ENCODE assay signal across 1 cellular context in the genomic region with DNA sequence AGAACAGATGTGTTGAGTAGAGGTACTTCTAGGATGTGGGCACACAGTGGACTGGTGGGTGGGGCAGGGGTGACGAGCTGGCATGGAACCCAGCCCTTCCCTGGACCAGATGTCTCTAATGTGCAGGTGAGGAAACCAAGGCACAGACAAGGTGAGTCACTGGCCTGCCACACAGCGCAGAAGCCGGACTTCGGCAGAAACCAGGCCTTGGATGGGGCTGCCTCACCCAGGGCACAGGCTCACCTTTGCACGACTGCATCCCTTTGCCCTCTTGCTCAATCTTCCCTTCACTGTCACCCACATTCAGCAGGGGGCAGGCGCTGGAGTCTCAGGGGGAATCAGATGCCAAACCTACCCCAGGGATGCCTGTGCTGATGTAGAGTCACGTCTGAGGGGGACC.
TF ChIP-seq lines count a peak whose summit lies in the region.

No MANE protein-coding gene starts in this region.

TF ChIP-seq in HepG2, 621 proteins besides CTCF, POLR2A, EP300 and RAD21 (continued from another document):
- TF ChIP-seq TFE3 (CRISPR knock-in tag; IDR thresholded peaks at IDR 0.05): no peak
- no peak for TF ChIP-seq ZNF776 (CRISPR knock-in tag; IDR thresholded peaks at IDR 0.05)
- peak; percentile 47 for TF ChIP-seq ZEB1 (IDR thresholded peaks at IDR 0.05; ENCODE audit: insufficient replicate concordance, low read depth)
- no peak for TF ChIP-seq POLR2G (IDR thresholded peaks at IDR 0.05; ENCODE audit: low read depth, low read length)
- no peak for TF ChIP-seq MLXIP (CRISPR knock-in tag; IDR thresholded peaks at IDR 0.05; ENCODE audit: borderline replicate concordance)
- no peak for TF ChIP-seq ZSCAN12 (CRISPR knock-in tag; IDR thresholded peaks at IDR 0.05)
- TF ChIP-seq PRPF4 (IDR thresholded peaks at IDR 0.05; ENCODE audit: low read depth, low read length, poor library complexity, severe bottlenecking): no peak
- TF ChIP-seq TBL1XR1 (IDR thresholded peaks at IDR 0.05; ENCODE audit: borderline replicate concordance, low read length, partially characterized antibody): no peak
- no peak for TF ChIP-seq ZNF660 (CRISPR knock-in tag; IDR thresholded peaks at IDR 0.05; ENCODE audit: borderline replicate concordance, low read depth)
- TF ChIP-seq CEBPG (CRISPR knock-in tag; IDR thresholded peaks at IDR 0.05): peak; percentile 91
- TF ChIP-seq, protein P1, sequence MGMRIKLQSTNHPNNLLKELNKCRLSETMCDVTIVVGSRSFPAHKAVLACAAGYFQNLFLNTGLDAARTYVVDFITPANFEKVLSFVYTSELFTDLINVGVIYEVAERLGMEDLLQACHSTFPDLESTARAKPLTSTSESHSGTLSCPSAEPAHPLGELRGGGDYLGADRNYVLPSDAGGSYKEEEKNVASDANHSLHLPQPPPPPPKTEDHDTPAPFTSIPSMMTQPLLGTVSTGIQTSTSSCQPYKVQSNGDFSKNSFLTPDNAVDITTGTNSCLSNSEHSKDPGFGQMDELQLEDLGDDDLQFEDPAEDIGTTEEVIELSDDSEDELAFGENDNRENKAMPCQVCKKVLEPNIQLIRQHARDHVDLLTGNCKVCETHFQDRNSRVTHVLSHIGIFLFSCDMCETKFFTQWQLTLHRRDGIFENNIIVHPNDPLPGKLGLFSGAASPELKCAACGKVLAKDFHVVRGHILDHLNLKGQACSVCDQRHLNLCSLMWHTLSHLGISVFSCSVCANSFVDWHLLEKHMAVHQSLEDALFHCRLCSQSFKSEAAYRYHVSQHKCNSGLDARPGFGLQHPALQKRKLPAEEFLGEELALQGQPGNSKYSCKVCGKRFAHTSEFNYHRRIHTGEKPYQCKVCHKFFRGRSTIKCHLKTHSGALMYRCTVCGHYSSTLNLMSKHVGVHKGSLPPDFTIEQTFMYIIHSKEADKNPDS (CRISPR knock-in tag; IDR thresholded peaks at IDR 0.05): no peak
- TF ChIP-seq ZNF766 (CRISPR knock-in tag; IDR thresholded peaks at IDR 0.05; ENCODE audit: borderline replicate concordance): no peak
- no peak for TF ChIP-seq BRF2 (CRISPR knock-in tag; IDR thresholded peaks at IDR 0.05)
- TF ChIP-seq ZMAT3 (CRISPR knock-in tag; conservative IDR thresholded peaks at IDR 0.05): no peak
